ENCODE assay signal across 17 cellular contexts in the genomic region with DNA sequence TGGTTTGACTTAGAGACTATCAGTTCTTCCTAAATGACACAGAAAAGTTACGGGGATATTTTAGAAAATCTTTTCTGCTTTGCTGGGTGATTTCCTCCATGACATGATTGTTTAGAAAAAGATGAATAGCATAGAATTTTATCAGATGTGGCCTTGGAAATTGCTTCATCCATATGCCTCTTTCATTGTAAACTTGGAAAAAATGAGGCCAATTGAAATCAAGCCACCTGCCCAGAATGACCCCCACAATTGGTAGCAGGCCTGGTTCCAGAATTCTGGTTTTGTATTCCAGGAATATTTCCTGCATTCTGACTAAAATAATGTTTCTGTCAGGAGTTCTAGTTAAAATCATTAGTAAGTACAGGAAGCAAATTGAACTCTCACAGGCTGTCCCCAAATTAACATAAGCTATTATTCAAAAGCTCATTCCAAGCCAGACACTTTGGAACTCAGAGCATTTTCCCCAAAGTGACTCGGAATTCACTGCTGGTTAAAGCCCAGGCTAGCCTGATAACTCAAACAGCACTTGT.
DNase-seq lines count a peak whose midpoint lies in the region; TF ChIP-seq lines count a peak whose summit lies in the region.
"Had no signal": no experiment of that assay in that cellular context is flagged by ENCODE, and none has a peak within 500 bp of the region (broad histone marks: within the 10 kb centered on the region; RNA-seq: fewer than 3 reads in every experiment).

No MANE protein-coding gene starts in this region.

- no peaks in the 10 kb centered on the region for H4K20me1 ChIP-seq in fibroblast of lung (ENCODE audit: control insufficient read depth, extremely low read depth, insufficient read depth, low read length)
- H4K20me1 ChIP-seq in smooth muscle cell (ENCODE audit: low read depth) = no peaks in the 10 kb centered on the region

- WGBS in smooth muscle cell (ENCODE audit: low lambda C conversion rate) = 30% methylated on average over 2 of the region's 2 CpGs

- H2AFZ ChIP-seq in fibroblast of lung (ENCODE audit: low read length) (no peak overlapping the region), smooth muscle cell (ENCODE audit: low read depth) (no peak overlapping the region)

- peak overlapping the region; percentile 77 for H3K27ac ChIP-seq in SJSA1
- peak overlapping the region; percentile 75 for H3K27ac ChIP-seq in fibroblast of lung (ENCODE audit: insufficient read depth, low read length)
- H3K27ac ChIP-seq in smooth muscle cell (ENCODE audit: low read depth) = peak overlapping the region; percentile 46
- no peak overlapping the region for H3K27ac ChIP-seq in coronary artery
- H3K27ac ChIP-seq: KMS-11 had no signal

- no peak overlapping the region for H3K4me2 ChIP-seq in fibroblast of lung (ENCODE audit: extremely low read depth, insufficient read depth, low read length)
- H3K4me2 ChIP-seq in smooth muscle cell = peak overlapping the region; percentile 58
- H3K4me2 ChIP-seq: KMS-11 had no signal

- no peaks in the 10 kb centered on the region for H3K79me2 ChIP-seq in fibroblast of lung (ENCODE audit: control insufficient read depth, insufficient read depth, low read length)
- H3K79me2 ChIP-seq in smooth muscle cell (ENCODE audit: low read depth) = no peaks in the 10 kb centered on the region

- DNase-seq in EH (ENCODE audit: low read depth) (peak; percentile 16), SJSA1 (ENCODE audit: low read depth in 1 of 2, low spot score in 2 of 2) (no peak), fibroblast of lung (ENCODE audit: low read depth in 2 of 2) (peak in 1 of 2 donors; percentile 93), smooth muscle cell (lab: John Stamatoyannopoulos, UW; ENCODE audit: unreplicated experiment) (no peak), coronary artery (ENCODE audit: low spot score) (no peak), SW480 (ENCODE audit: low spot score) (no peak), NCI-H510A (lab: John Stamatoyannopoulos, UW) (no peak)
- DNase-seq: C1 segment of cervical spinal cord; CD8-positive, alpha-beta T cell; IMR-90; NCI-H1092 treated with DMSO at 0.1 percent for 48 hours; NCI-H1436 treated with DMSO at 0.1 percent for 48 hours; NCI-H1930; NCI-H2227 treated with DMSO at 0.1 percent for 48 hours; NCI-H510A treated with DMSO at 0.1 percent for 48 hours; NCI-H748 treated with DMSO at 0.1 percent for 48 hours had no signal

- H3K27me3 ChIP-seq in SJSA1 (replicated peaks) (no peaks in the 10 kb centered on the region), fibroblast of lung (ENCODE audit: control insufficient read depth, insufficient read depth, low read length) (no peaks in the 10 kb centered on the region), smooth muscle cell (ENCODE audit: low read depth) (no peaks in the 10 kb centered on the region)

- no peak for TF ChIP-seq CTCF in fibroblast of lung (conservative IDR thresholded peaks at IDR 0.05 in 1 of 2, IDR thresholded peaks at IDR 0.05 in 1 of 2; ENCODE audit: low read depth in 1 of 2, low read length in 2 of 2)
- no peak for TF ChIP-seq CTCF in smooth muscle cell (IDR thresholded peaks at IDR 0.05; ENCODE audit: borderline replicate concordance, insufficient read depth, poor library complexity, severe bottlenecking)
- TF ChIP-seq CTCF in coronary artery (IDR thresholded peaks at IDR 0.05) = no peak

- H3K4me3 ChIP-seq in SJSA1 = no peak overlapping the region
- H3K4me3 ChIP-seq in fibroblast of lung (replicated peaks in 1 of 4; ENCODE audit: control extremely low read depth in 1 of 4, insufficient read depth in 1 of 4, low read depth in 3 of 4, low read length in 4 of 4) = no peak overlapping the region
- no peak overlapping the region for H3K4me3 ChIP-seq in smooth muscle cell
- no peak overlapping the region for H3K4me3 ChIP-seq in coronary artery

- H3K9me3 ChIP-seq in SJSA1 (replicated peaks) (no peaks in the 10 kb centered on the region), fibroblast of lung (ENCODE audit: control insufficient read depth, insufficient read depth, low read depth, low read length) (no peaks in the 10 kb centered on the region), smooth muscle cell (replicated peaks; ENCODE audit: low read depth) (no peaks in the 10 kb centered on the region)

- H3K36me3 ChIP-seq in SJSA1 = no peaks in the 10 kb centered on the region
- H3K36me3 ChIP-seq in fibroblast of lung (ENCODE audit: control insufficient read depth, insufficient read depth, low read length) = no peaks in the 10 kb centered on the region
- no peaks in the 10 kb centered on the region for H3K36me3 ChIP-seq in smooth muscle cell (ENCODE audit: low read depth)

- H3K4me1 ChIP-seq in SJSA1 (replicated peaks) = peaks cover 28% of the 10 kb centered on the region
- H3K4me1 ChIP-seq in fibroblast of lung (ENCODE audit: control insufficient read depth, extremely low read depth, insufficient read depth, low read length) = peaks cover 10% of the 10 kb centered on the region
- H3K4me1 ChIP-seq in smooth muscle cell (ENCODE audit: low read depth) = no peaks in the 10 kb centered on the region

- H3F3A ChIP-seq in smooth muscle cell (ENCODE audit: low read depth) = no peaks in the 10 kb centered on the region

- H3K9ac ChIP-seq in fibroblast of lung (ENCODE audit: insufficient read depth, low read length) (no peak overlapping the region), smooth muscle cell (ENCODE audit: low read depth) (no peak overlapping the region)
- H3K9ac ChIP-seq: KMS-11 had no signal

Comparison
In these comparisons a context has a peak if more than half of its experiments do, and no peak if none do; other contexts are left out.
1. H3K27ac ChIP-seq: peak in SJSA1 (single experiment), fibroblast of lung (single experiment) and smooth muscle cell (single experiment); none in coronary artery (0 of 2).